ENCODE assay signal across 1 cellular context in genomic region chr1:201566529-201566823, GRCh38.
TF ChIP-seq lines count a peak whose summit lies in the region.

No MANE protein-coding gene starts in this region.

TF ChIP-seq in K562, 482 proteins besides CTCF, POLR2A, EP300 and RAD21 (continued from another document):
- no peak for TF ChIP-seq MTF1 (CRISPR knock-in tag; IDR thresholded peaks at IDR 0.05; ENCODE audit: borderline replicate concordance)
- TF ChIP-seq SUPT5H (IDR thresholded peaks at IDR 0.05) = no peak
- TF ChIP-seq ZFX (CRISPR knock-in tag; IDR thresholded peaks at IDR 0.05) = no peak
- TF ChIP-seq ZNF408 (CRISPR knock-in tag; IDR thresholded peaks at IDR 0.05; ENCODE audit: low read depth) = no peak
- TF ChIP-seq AFF4 (CRISPR knock-in tag; IDR thresholded peaks at IDR 0.05) = no peak
- 0 out of 2 replicates have a peak, but pooled peaks have one; percentile 20 for TF ChIP-seq CREB3 (tag; conservative IDR thresholded peaks at IDR 0.05; ENCODE audit: low read depth)
- TF ChIP-seq NFRKB (IDR thresholded peaks at IDR 0.05; ENCODE audit: low read depth) = peak; percentile 87; the same call in 1 of the 2 replicates
- no peak for TF ChIP-seq XRCC3 (IDR thresholded peaks at IDR 0.05)
- no peak for TF ChIP-seq ZNF512 (tag; IDR thresholded peaks at IDR 0.05)
- TF ChIP-seq HBP1 (CRISPR knock-in tag; IDR thresholded peaks at IDR 0.05) = 0 out of 2 replicates have a peak, but pooled peaks have one; percentile 0
- no peak for TF ChIP-seq PBX2 (CRISPR knock-in tag; IDR thresholded peaks at IDR 0.05; ENCODE audit: low read depth)
- TF ChIP-seq PBX2 (tag; conservative IDR thresholded peaks at IDR 0.05; ENCODE audit: low read depth) = no peak
- TF ChIP-seq CREBBP (IDR thresholded peaks at IDR 0.05; ENCODE audit: low read depth, low read length) = no peak
- TF ChIP-seq VEZF1 (CRISPR knock-in tag; IDR thresholded peaks at IDR 0.05) = no peak
- TF ChIP-seq ZNF133 (CRISPR knock-in tag; IDR thresholded peaks at IDR 0.05) = no peak
- no peak for TF ChIP-seq SIX5 (IDR thresholded peaks at IDR 0.05; ENCODE audit: borderline replicate concordance in 1 of 2, insufficient read depth in 1 of 2, low read depth in 1 of 2, low read length in 2 of 2)
- TF ChIP-seq PATZ1 (CRISPR knock-in tag; IDR thresholded peaks at IDR 0.05; ENCODE audit: borderline replicate concordance) = no peak
- no peak for TF ChIP-seq ZNF589 (CRISPR knock-in tag; IDR thresholded peaks at IDR 0.05; ENCODE audit: low read depth)
- no peak for TF ChIP-seq HDAC6 (IDR thresholded peaks at IDR 0.05; ENCODE audit: low read depth, low read length)
- TF ChIP-seq SMAD2 (IDR thresholded peaks at IDR 0.05; ENCODE audit: low read depth, low read length) = no peak
- no peak for TF ChIP-seq DEAF1 (CRISPR knock-in tag; IDR thresholded peaks at IDR 0.05)
- no peak for TF ChIP-seq CREB5 (CRISPR knock-in tag; IDR thresholded peaks at IDR 0.05)
- TF ChIP-seq MBD1 (CRISPR knock-in tag; IDR thresholded peaks at IDR 0.05) = no peak
- TF ChIP-seq BRF1 (IDR thresholded peaks at IDR 0.05; ENCODE audit: borderline replicate concordance, extremely low read depth, insufficient read length) = no peak
- no peak for TF ChIP-seq NFIC (IDR thresholded peaks at IDR 0.05)
- TF ChIP-seq PPARD (CRISPR knock-in tag; IDR thresholded peaks at IDR 0.05) = no peak
- TF ChIP-seq HES1 (IDR thresholded peaks at IDR 0.05; ENCODE audit: low read depth) = no peak
- no peak for TF ChIP-seq KLF1 (tag; IDR thresholded peaks at IDR 0.05)
- no peak for TF ChIP-seq BDP1 (IDR thresholded peaks at IDR 0.05; ENCODE audit: insufficient read depth, insufficient read length)
- TF ChIP-seq KLF16 (IDR thresholded peaks at IDR 0.05) = no peak
- no peak for TF ChIP-seq ZNF431 (CRISPR knock-in tag; IDR thresholded peaks at IDR 0.05)
- TF ChIP-seq SMARCE1 (IDR thresholded peaks at IDR 0.05) = no peak
- peak; percentile 50; the same call in 1 of the 2 replicates for TF ChIP-seq DMBX1 (CRISPR knock-in tag; IDR thresholded peaks at IDR 0.05; ENCODE audit: borderline replicate concordance)
